In the genomic region with DNA sequence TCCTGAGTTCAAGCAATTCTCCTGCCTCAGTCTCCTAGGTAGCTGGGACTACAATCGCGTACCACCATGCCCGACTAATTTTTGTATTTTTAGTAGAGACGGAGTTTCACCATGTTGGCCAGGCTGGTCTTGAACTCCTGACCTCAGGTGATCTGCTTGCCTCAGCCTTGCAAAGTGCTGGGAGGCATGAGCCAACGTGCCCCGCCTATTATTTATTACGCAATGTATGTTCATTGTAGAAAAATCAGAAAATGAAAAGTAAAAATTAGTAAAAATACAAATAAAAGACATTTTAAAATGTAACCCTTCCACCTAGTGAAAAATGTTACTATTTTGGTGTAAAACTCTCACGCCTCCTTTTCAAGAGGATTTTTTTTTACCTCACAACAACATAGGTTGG, we compare ENCODE assay signal across 34 cellular contexts.
"Had no signal": no experiment of that assay in that cellular context is flagged by ENCODE, and none has a peak within 500 bp of the region (broad histone marks: within the 10 kb centered on the region; RNA-seq: fewer than 3 reads in every experiment).

No MANE protein-coding gene starts in this region.

- H3K4me3 ChIP-seq: MG63 had no signal

- H3K9me3 ChIP-seq: MG63 had no signal

- H3K27me3 ChIP-seq: MG63 had no signal

- H3K36me3 ChIP-seq: MG63 had no signal

- DNase-seq: Karpas-422, Kasumi-1, MG63, MM.1S, MV-4-11, NCI-H1092, NCI-H1092 treated with DMSO at 0.1 percent for 48 hours, NCI-H1105, NCI-H1105 treated with DMSO at 0.1 percent for 48 hours, NCI-H1417, NCI-H1417 treated with DMSO at 0.1 percent for 48 hours, NCI-H1436, NCI-H1436 treated with DMSO at 0.1 percent for 48 hours, NCI-H146, NCI-H1694, NCI-H1694 treated with DMSO at 0.1 percent for 48 hours, NCI-H187, NCI-H187 treated with DMSO at 0.1 percent for 48 hours, NCI-H1930, NCI-H2029, NCI-H2029 treated with DMSO at 0.1 percent for 48 hours, NCI-H2081, NCI-H2081 treated with DMSO at 0.1 percent for 48 hours, NCI-H2107, NCI-H2171, NCI-H2171 treated with DMSO at 0.1 percent for 48 hours, NCI-H2227 treated with DMSO at 0.1 percent for 48 hours, NCI-H226, NCI-H345, NCI-H446, NCI-H446 treated with DMSO at 0.1 percent for 48 hours, NCI-H510A, NCI-H510A treated with DMSO at 0.1 percent for 48 hours, NCI-H524 had no signal
